In the genomic region with DNA sequence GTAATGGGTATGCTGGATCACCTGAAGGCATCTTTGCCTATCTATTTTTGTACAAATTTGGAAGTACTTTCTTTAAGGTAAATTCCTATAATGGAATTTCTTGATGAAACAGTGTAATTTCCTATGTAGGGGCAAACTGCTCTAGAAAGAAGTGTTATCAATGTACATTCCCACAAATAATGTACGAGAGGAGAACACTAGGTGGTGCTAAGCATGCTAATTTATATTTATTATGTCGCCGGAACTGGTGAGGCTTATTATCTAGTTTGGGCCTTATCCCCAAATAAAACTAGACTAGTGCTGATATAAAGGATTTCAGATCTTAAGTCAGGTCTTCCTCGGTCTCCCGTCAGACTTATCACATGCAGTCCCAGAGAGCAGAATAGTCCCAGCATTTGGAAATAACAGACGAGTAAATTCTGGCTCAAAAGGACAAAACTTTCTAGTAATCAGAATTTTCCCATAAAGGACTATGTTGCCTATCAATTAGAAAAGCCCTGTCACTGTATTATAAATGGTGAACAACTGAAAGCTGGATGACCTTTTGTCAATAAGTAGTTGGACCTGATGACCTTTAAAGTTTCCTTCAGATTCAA, we compare ENCODE assay signal across 8 cellular contexts.
A peak's percentile ranks its signal among the peaks of the same experiment; 100 is the strongest.
DNase-seq lines count a peak whose midpoint lies in the region; ATAC-seq and TF ChIP-seq lines count a peak whose summit lies in the region.

No MANE protein-coding gene starts in this region.

- in situ Hi-C loops in KBM-7 (cut with MboI; ENCODE audit: low pct_unique_long_range_greater_than_20kb, low sequenced_read_pairs), result no loop called here

- intact Hi-C loops in CD14-positive monocyte (cut with micrococcal nuclease), result no loop called here

- peaks cover 0 to 15% (median 5%) of the 10 kb centered on the region in 4 donors for H3K4me1 ChIP-seq in liver (ENCODE audit: control insufficient read depth in 4 of 4, insufficient read depth in 4 of 4, low read length in 3 of 4)

- no peak for DNase-seq in CD14-positive monocyte (ENCODE audit: low spot score)
- peak; percentile 18 for DNase-seq in KBM-7
- DNase-seq in amniotic epithelial cell (ENCODE audit: low read depth), result peak; percentile 32
- no peak for DNase-seq in dedifferentiated amniotic fluid mesenchymal stem cell (ENCODE audit: extremely low spot score)
- DNase-seq in MV-4-11 (lab: John Stamatoyannopoulos, UW), result no peak
- no peak for DNase-seq in activated naive CD8-positive, alpha-beta T cell treated with anti-CD3 and anti-CD28 coated beads for 36 hours

- peak overlapping the region in 1 of 2 donors; percentile 49 for H3K9ac ChIP-seq in liver (ENCODE audit: low read depth in 1 of 2, low read length in 2 of 2)

- no peak for ATAC-seq in HG03196 (IDR thresholded peaks at IDR 0.05; ENCODE audit: unreplicated experiment)

- peak overlapping the region; percentile 5 to 36 for H3K27ac ChIP-seq in liver (ENCODE audit: low read depth in 1 of 2, low read length in 2 of 2)

- 30% methylated on average over 6 of the region's 6 CpGs for WGBS in liver

- H3K4me1 Mint-ChIP-seq in CD14-positive monocyte, result no peaks in the 10 kb centered on the region
- peaks cover 4% of the 10 kb centered on the region for H3K4me1 Mint-ChIP-seq in activated naive CD8-positive, alpha-beta T cell treated with anti-CD3 and anti-CD28 coated beads for 36 hours

- H3K4me3 Mint-ChIP-seq in CD14-positive monocyte, result no peak overlapping the region
- H3K4me3 Mint-ChIP-seq in activated naive CD8-positive, alpha-beta T cell treated with anti-CD3 and anti-CD28 coated beads for 36 hours, result no peak overlapping the region

- peak; percentile 81 to 83 for TF ChIP-seq RAD21 in liver (IDR thresholded peaks at IDR 0.05)

- no peak overlapping the region for H3K4me3 ChIP-seq in liver (ENCODE audit: low read depth in 1 of 3, low read length in 3 of 3)

- no peaks in the 10 kb centered on the region for H3K36me3 ChIP-seq in liver (ENCODE audit: control insufficient read depth in 4 of 4, insufficient read depth in 3 of 4, low read depth in 1 of 4, low read length in 3 of 4)

- no peaks in the 10 kb centered on the region for H3K9me3 ChIP-seq in liver (ENCODE audit: control insufficient read depth in 4 of 4, low read length in 3 of 4)

- no peak overlapping the region for H3K27ac Mint-ChIP-seq in CD14-positive monocyte
- H3K27ac Mint-ChIP-seq in activated naive CD8-positive, alpha-beta T cell treated with anti-CD3 and anti-CD28 coated beads for 36 hours, result no peak overlapping the region

- no peaks in the 10 kb centered on the region for H3K27me3 ChIP-seq in liver (ENCODE audit: control insufficient read depth in 4 of 4, insufficient read depth in 4 of 4, low read length in 3 of 4)

- TF ChIP-seq CTCF in CD14-positive monocyte (IDR thresholded peaks at IDR 0.05), result peak; percentile 22
- peak; percentile 53 for TF ChIP-seq CTCF in liver (IDR thresholded peaks at IDR 0.05; ENCODE audit: low read depth, low read length, missing input control)

- H3K36me3 Mint-ChIP-seq in CD14-positive monocyte, result no peaks in the 10 kb centered on the region
- H3K36me3 Mint-ChIP-seq in activated naive CD8-positive, alpha-beta T cell treated with anti-CD3 and anti-CD28 coated beads for 36 hours, result no peaks in the 10 kb centered on the region

- H3K9me3 Mint-ChIP-seq in CD14-positive monocyte, result peaks cover 0 to 2% (median 0%) of the 10 kb centered on the region in 7 donors
- no peaks in the 10 kb centered on the region for H3K9me3 Mint-ChIP-seq in activated naive CD8-positive, alpha-beta T cell treated with anti-CD3 and anti-CD28 coated beads for 36 hours

- peaks cover 0 to 2% (median 0%) of the 10 kb centered on the region in 3 donors for H3K27me3 Mint-ChIP-seq in CD14-positive monocyte (ENCODE audit: low read depth in 3 of 3)
- peaks cover 3% of the 10 kb centered on the region for H3K27me3 Mint-ChIP-seq in activated naive CD8-positive, alpha-beta T cell treated with anti-CD3 and anti-CD28 coated beads for 36 hours

TF ChIP-seq in liver, 16 proteins besides CTCF, POLR2A, EP300 and RAD21:
- TF ChIP-seq GABPA (IDR thresholded peaks at IDR 0.05 in 1 of 2, conservative IDR thresholded peaks at IDR 0.05 in 1 of 2), result no peak
- TF ChIP-seq TAF1 (conservative IDR thresholded peaks at IDR 0.05), result no peak
- TF ChIP-seq, protein P1, sequence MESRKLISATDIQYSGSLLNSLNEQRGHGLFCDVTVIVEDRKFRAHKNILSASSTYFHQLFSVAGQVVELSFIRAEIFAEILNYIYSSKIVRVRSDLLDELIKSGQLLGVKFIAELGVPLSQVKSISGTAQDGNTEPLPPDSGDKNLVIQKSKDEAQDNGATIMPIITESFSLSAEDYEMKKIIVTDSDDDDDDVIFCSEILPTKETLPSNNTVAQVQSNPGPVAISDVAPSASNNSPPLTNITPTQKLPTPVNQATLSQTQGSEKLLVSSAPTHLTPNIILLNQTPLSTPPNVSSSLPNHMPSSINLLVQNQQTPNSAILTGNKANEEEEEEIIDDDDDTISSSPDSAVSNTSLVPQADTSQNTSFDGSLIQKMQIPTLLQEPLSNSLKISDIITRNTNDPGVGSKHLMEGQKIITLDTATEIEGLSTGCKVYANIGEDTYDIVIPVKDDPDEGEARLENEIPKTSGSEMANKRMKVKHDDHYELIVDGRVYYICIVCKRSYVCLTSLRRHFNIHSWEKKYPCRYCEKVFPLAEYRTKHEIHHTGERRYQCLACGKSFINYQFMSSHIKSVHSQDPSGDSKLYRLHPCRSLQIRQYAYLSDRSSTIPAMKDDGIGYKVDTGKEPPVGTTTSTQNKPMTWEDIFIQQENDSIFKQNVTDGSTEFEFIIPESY (IDR thresholded peaks at IDR 0.05), result no peak
- TF ChIP-seq RXRA (IDR thresholded peaks at IDR 0.05), result no peak
- TF ChIP-seq NR2F2 (IDR thresholded peaks at IDR 0.05), result no peak
- TF ChIP-seq HNF4A (conservative IDR thresholded peaks at IDR 0.05), result no peak
- TF ChIP-seq, protein P2, sequence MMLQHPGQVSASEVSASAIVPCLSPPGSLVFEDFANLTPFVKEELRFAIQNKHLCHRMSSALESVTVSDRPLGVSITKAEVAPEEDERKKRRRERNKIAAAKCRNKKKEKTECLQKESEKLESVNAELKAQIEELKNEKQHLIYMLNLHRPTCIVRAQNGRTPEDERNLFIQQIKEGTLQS (IDR thresholded peaks at IDR 0.05), result no peak
- TF ChIP-seq, protein P3, sequence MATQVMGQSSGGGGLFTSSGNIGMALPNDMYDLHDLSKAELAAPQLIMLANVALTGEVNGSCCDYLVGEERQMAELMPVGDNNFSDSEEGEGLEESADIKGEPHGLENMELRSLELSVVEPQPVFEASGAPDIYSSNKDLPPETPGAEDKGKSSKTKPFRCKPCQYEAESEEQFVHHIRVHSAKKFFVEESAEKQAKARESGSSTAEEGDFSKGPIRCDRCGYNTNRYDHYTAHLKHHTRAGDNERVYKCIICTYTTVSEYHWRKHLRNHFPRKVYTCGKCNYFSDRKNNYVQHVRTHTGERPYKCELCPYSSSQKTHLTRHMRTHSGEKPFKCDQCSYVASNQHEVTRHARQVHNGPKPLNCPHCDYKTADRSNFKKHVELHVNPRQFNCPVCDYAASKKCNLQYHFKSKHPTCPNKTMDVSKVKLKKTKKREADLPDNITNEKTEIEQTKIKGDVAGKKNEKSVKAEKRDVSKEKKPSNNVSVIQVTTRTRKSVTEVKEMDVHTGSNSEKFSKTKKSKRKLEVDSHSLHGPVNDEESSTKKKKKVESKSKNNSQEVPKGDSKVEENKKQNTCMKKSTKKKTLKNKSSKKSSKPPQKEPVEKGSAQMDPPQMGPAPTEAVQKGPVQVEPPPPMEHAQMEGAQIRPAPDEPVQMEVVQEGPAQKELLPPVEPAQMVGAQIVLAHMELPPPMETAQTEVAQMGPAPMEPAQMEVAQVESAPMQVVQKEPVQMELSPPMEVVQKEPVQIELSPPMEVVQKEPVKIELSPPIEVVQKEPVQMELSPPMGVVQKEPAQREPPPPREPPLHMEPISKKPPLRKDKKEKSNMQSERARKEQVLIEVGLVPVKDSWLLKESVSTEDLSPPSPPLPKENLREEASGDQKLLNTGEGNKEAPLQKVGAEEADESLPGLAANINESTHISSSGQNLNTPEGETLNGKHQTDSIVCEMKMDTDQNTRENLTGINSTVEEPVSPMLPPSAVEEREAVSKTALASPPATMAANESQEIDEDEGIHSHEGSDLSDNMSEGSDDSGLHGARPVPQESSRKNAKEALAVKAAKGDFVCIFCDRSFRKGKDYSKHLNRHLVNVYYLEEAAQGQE (IDR thresholded peaks at IDR 0.05), result no peak
- no peak for TF ChIP-seq HNF4G (IDR thresholded peaks at IDR 0.05)
- TF ChIP-seq SP1 (IDR thresholded peaks at IDR 0.05), result no peak
- no peak for TF ChIP-seq FOXA1 (IDR thresholded peaks at IDR 0.05)
- TF ChIP-seq YY1 (IDR thresholded peaks at IDR 0.05), result no peak
- no peak for TF ChIP-seq EGR1 (IDR thresholded peaks at IDR 0.05; ENCODE audit: low read depth in 2 of 2)
- TF ChIP-seq JUND (IDR thresholded peaks at IDR 0.05), result no peak
- TF ChIP-seq, protein P4, sequence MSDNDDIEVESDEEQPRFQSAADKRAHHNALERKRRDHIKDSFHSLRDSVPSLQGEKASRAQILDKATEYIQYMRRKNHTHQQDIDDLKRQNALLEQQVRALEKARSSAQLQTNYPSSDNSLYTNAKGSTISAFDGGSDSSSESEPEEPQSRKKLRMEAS (IDR thresholded peaks at IDR 0.05), result no peak
- TF ChIP-seq FOXA2 (IDR thresholded peaks at IDR 0.05), result no peak

Comparison
In these comparisons a context has a peak if more than half of its experiments do, and no peak if none do; other contexts are left out.
1. DNase-seq: peak in KBM-7 (single experiment) and amniotic epithelial cell (single experiment); none in CD14-positive monocyte (single experiment), dedifferentiated amniotic fluid mesenchymal stem cell (single experiment), MV-4-11 (single experiment) and activated naive CD8-positive, alpha-beta T cell treated with anti-CD3 and anti-CD28 coated beads for 36 hours (single experiment).